ENCODE assay signal across 8 cellular contexts in the genomic region with DNA sequence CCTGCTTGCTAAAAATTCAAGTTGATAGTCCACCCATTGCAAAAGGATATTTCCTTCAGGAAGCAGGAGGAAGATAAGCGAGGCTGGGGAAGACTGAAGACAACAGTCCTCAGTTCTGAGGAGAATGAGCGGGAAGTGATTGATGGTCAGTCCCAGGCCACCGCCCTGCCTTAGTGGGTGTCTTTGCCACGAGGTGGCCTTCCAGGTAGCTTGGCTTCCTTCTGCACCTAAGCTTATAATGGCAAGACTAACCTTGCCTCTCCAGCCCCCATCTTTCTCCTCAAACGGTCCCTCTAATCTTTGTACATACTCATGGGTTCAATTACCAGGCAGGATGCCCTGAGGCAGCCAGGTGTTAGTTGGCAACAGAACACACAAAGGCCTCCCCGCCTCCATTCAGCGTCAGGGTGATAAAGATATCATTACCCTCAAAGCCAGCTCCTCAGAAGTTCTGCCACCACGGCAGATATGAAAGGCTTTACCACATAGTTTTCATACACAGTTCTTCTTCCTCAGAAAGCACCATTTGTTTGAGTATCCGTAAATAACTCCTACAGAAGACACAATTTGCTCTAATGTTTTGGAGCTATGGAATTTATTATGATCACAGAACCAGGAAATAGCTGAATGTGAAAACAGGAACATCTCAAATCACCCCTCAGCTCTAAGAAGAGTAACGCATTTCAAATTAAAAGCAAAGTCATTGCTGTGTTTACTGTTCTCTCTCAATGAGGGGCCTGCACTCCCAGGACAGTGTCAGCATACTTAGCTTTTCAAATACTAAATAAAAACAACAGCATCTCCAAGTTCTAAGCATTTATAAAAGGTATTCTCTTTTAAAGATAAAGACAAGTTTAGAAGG.
DNase-seq lines count a peak whose midpoint lies in the region; ATAC-seq and TF ChIP-seq lines count a peak whose summit lies in the region.

No MANE protein-coding gene starts in this region.

- ATAC-seq in GM21381 (IDR thresholded peaks at IDR 0.05; ENCODE audit: unreplicated experiment): peak; percentile 61
- no peak for ATAC-seq in HG03095 (IDR thresholded peaks at IDR 0.05; ENCODE audit: unreplicated experiment)

- peaks cover 20 to 39% of the 10 kb centered on the region in 2 donors for H3K4me1 ChIP-seq in thyroid gland
- peaks cover 8% of the 10 kb centered on the region for H3K4me1 ChIP-seq in prostate gland (replicated peaks)

- H3K27me3 ChIP-seq in thyroid gland (no peaks in the 10 kb centered on the region), prostate gland (replicated peaks; ENCODE audit: insufficient read depth) (no peaks in the 10 kb centered on the region)

- H3K4me3 ChIP-seq in thyroid gland (replicated peaks in 1 of 3) (no peak overlapping the region), prostate gland (no peak overlapping the region)

- in situ Hi-C loops in GM13976 (cut with MboI; ENCODE audit: low sequenced_read_pairs, unreplicated experiment): loop anchor here (25.0 kb wide), 2 partner anchors 250 to 450 kb away; a partner anchor contains a TSS

- peaks cover 18% of the 10 kb centered on the region for H3K36me3 Mint-ChIP-seq in activated naive CD8-positive, alpha-beta T cell

- no peaks in the 10 kb centered on the region for H3K36me3 ChIP-seq in KOPT-K1 (ENCODE audit: insufficient read depth, low read length)
- H3K36me3 ChIP-seq in thyroid gland: no peaks in the 10 kb centered on the region
- H3K36me3 ChIP-seq in prostate gland: no peaks in the 10 kb centered on the region

- H3K27me3 Mint-ChIP-seq in activated naive CD8-positive, alpha-beta T cell: no peaks in the 10 kb centered on the region

- WGBS in thyroid gland, 2 donors: 75% methylated on average over 10 of the region's 10 CpGs
- 41% methylated on average over 10 of the region's 10 CpGs for WGBS in prostate gland

- no peaks in the 10 kb centered on the region for H3K9me3 Mint-ChIP-seq in activated naive CD8-positive, alpha-beta T cell (ENCODE audit: low read depth)

- TF ChIP-seq CTCF in thyroid gland (IDR thresholded peaks at IDR 0.05) (no peak), GM13976 (IDR thresholded peaks at IDR 0.05; ENCODE audit: borderline replicate concordance, control extremely low read depth, extremely low read depth, insufficient read depth, missing control alignments) (no peak), prostate gland (IDR thresholded peaks at IDR 0.05) (no peak)

- DNase-seq in CD1c-positive myeloid dendritic cell (ENCODE audit: extremely low spot score): peak; percentile 17
- DNase-seq in thyroid gland: no peak
- no peak for DNase-seq in GM13976 (ENCODE audit: low spot score)
- no peak for DNase-seq in prostate gland (ENCODE audit: low spot score)

- no peaks in the 10 kb centered on the region for H3K9me3 ChIP-seq in KOPT-K1 (ENCODE audit: insufficient read depth, low read length, poor library complexity, severe bottlenecking)
- H3K9me3 ChIP-seq in thyroid gland: no peaks in the 10 kb centered on the region
- no peaks in the 10 kb centered on the region for H3K9me3 ChIP-seq in prostate gland

- H3K4me1 Mint-ChIP-seq in activated naive CD8-positive, alpha-beta T cell (ENCODE audit: low read depth): peaks cover 57% of the 10 kb centered on the region

- H3K27ac Mint-ChIP-seq in activated naive CD8-positive, alpha-beta T cell: peak overlapping the region; percentile 87

- H3K27ac ChIP-seq in KOPT-K1 (ENCODE audit: low read depth, low read length, poor library complexity, severe bottlenecking) (peak overlapping the region; percentile 76), thyroid gland (peak overlapping the region in 2 of 3 donors; percentile 1 to 2), prostate gland (peak overlapping the region in 1 of 2 donors; percentile 36)

- intact Hi-C loops in thyroid gland (cut with DNase I) (loop anchor here (5.0 kb wide), 1 partner anchor 245 kb away; no protein-coding TSS in a partner anchor), prostate gland (cut with DNase I) (loop anchor here (2.0 to 10.0 kb wide), 3 partner anchors 251 to 573 kb away; no protein-coding TSS in a partner anchor)

- H3K4me3 Mint-ChIP-seq in activated naive CD8-positive, alpha-beta T cell: peak overlapping the region; percentile 74

- TF ChIP-seq POLR2A in thyroid gland (IDR thresholded peaks at IDR 0.05) (no peak), prostate gland (IDR thresholded peaks at IDR 0.05) (no peak)
